8 cellular contexts compared by ENCODE assay signal in the genomic region with DNA sequence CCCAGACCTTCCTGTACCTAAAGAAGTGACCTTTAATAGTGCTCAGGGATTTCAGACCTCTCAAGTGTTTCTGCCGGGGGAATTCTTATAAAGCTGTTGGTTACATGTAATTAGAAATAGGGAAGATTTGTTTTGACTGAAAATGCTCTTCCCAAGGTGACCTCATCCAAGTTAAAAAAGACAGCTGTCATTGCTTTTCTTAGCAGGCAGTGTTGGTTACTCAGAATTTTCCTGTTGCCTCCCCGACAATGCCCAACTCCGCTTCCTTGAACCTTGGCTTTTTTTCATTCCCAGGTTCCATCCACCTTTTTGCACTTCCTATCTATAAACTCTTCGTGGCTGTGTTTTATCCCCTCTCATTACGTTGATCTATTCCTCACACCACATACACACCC.
DNase-seq lines count a peak whose midpoint lies in the region; ATAC-seq and TF ChIP-seq lines count a peak whose summit lies in the region.

No MANE protein-coding gene starts in this region.

- H3K9me3 ChIP-seq in SK-N-MC (ENCODE audit: low read depth, low read length): no peaks in the 10 kb centered on the region

- H3K36me3 ChIP-seq in SK-N-MC (ENCODE audit: insufficient read depth, low read length): peaks cover 43% of the 10 kb centered on the region

- H3K27ac ChIP-seq in SK-N-MC: no peak overlapping the region

- H3K4me3 ChIP-seq in SK-N-MC: peak overlapping the region; percentile 91
- peak overlapping the region; percentile 81 for H3K4me3 ChIP-seq in fibroblast of pulmonary artery (replicated peaks; ENCODE audit: low read depth, low read length)
- H3K4me3 ChIP-seq in skeletal muscle cell (ENCODE audit: low read depth, low read length): peak overlapping the region; percentile 65

- TF ChIP-seq CTCF in fibroblast of pulmonary artery (IDR thresholded peaks at IDR 0.05; ENCODE audit: low read length, missing control alignments): no peak

- peak overlapping the region; percentile 95 for H3K9ac ChIP-seq in SK-N-MC (ENCODE audit: insufficient read length)

- DNase-seq in SK-N-MC (ENCODE audit: low read depth, low spot score) (no peak), fibroblast of pulmonary artery (ENCODE audit: low read depth) (no peak), skeletal muscle cell (ENCODE audit: low read depth) (no peak), kidney glomerular epithelial cell (lab: John Stamatoyannopoulos, UW) (no peak), D341Med (ENCODE audit: low spot score) (no peak)

- ATAC-seq in GM18520 (IDR thresholded peaks at IDR 0.05; ENCODE audit: unreplicated experiment): peak; percentile 4
- ATAC-seq in GM21360 (IDR thresholded peaks at IDR 0.05; ENCODE audit: unreplicated experiment): no peak
- no peak for ATAC-seq in HG03521 (IDR thresholded peaks at IDR 0.05; ENCODE audit: unreplicated experiment)
